In genomic region chr3:127616836-127617605, GRCh38 we compare ENCODE assay signal across 30 cellular contexts.
"Had no signal": no experiment of that assay in that cellular context is flagged by ENCODE, and none has a peak within 500 bp of the region (broad histone marks: within the 10 kb centered on the region; RNA-seq: fewer than 3 reads in every experiment).

No MANE protein-coding gene starts in this region.

- H3K9me3 Mint-ChIP-seq: activated CD4-positive, alpha-beta memory T cell treated with anti-CD3 and anti-CD28 coated beads for 36 hours; activated naive CD4-positive, alpha-beta T cell treated with anti-CD3 and anti-CD28 coated beads, Interleukin-2, amount 50 U/mL, for 24 hours; activated naive CD8-positive, alpha-beta T cell treated with anti-CD3 and anti-CD28 coated beads, Interleukin-2, amount 10 ng/mL, durations not matched to agents 7 days and 5 days; activated T-cell treated with anti-CD3 and anti-CD28 coated beads, Interleukin-2, amount 50 U/mL, for 4 hours; activated T-helper 17 cell treated with anti-CD3 and anti-CD28 coated beads, Interleukin-2, amount 50 U/mL, for 72 hours; brain; WTC11 had no signal

- DNase-seq: activated CD4-positive, alpha-beta memory T cell treated with anti-CD3 and anti-CD28 coated beads for 36 hours; activated CD4-positive, alpha-beta T cell treated with anti-CD3 and anti-CD28 coated beads for 1 hour; activated CD4-positive, alpha-beta T cell treated with anti-CD3 and anti-CD28 coated beads for 4 hours; activated CD4-positive, alpha-beta T cell treated with anti-CD3 and anti-CD28 coated beads, Interleukin-2, amount 50 U/mL, for 1 hour; activated CD8-positive, alpha-beta memory T cell treated with anti-CD3 and anti-CD28 coated beads for 24 hours; activated effector memory CD4-positive, alpha-beta T cell treated with Interleukin-2 at 50 U/mL for 16 hours; activated gamma-delta T cell treated with Interleukin-2 at 50 U/mL for 16 hours; activated naive CD4-positive, alpha-beta T cell treated with Interleukin-2 at 50 U/mL for 16 hours; activated naive CD8-positive, alpha-beta T cell treated with anti-CD3 and anti-CD28 coated beads, Interleukin-2, amount 10 ng/mL, durations not matched to agents 7 days and 5 days; activated T-cell treated with anti-CD3 and anti-CD28 coated beads, Interleukin-2, amount 50 U/mL, for 4 hours; central memory CD4-positive, alpha-beta T cell; cerebellar nuclear complex; colonic mucosa; effector CD8-positive, alpha-beta T cell; esophagus squamous epithelium; foreskin melanocyte; T-helper 1 cell; T-helper 2 cell had no signal

- H3K27me3 Mint-ChIP-seq: activated CD4-positive, alpha-beta memory T cell treated with anti-CD3 and anti-CD28 coated beads for 36 hours; activated naive CD4-positive, alpha-beta T cell treated with anti-CD3 and anti-CD28 coated beads, Interleukin-2, amount 50 U/mL, for 24 hours; activated naive CD8-positive, alpha-beta T cell treated with anti-CD3 and anti-CD28 coated beads, Interleukin-2, amount 10 ng/mL, durations not matched to agents 7 days and 5 days; activated T-helper 17 cell treated with anti-CD3 and anti-CD28 coated beads, Interleukin-2, amount 50 U/mL, for 72 hours; brain had no signal

- H3K27ac Mint-ChIP-seq: activated CD4-positive, alpha-beta memory T cell treated with anti-CD3 and anti-CD28 coated beads for 36 hours; activated naive CD4-positive, alpha-beta T cell treated with anti-CD3 and anti-CD28 coated beads, Interleukin-2, amount 50 U/mL, for 24 hours; activated T-helper 17 cell treated with anti-CD3 and anti-CD28 coated beads, Interleukin-2, amount 50 U/mL, for 72 hours; WTC11 had no signal

- H3K4me3 Mint-ChIP-seq: activated CD4-positive, alpha-beta memory T cell treated with anti-CD3 and anti-CD28 coated beads for 36 hours; activated naive CD4-positive, alpha-beta T cell treated with anti-CD3 and anti-CD28 coated beads, Interleukin-2, amount 50 U/mL, for 24 hours; activated naive CD8-positive, alpha-beta T cell treated with anti-CD3 and anti-CD28 coated beads, Interleukin-2, amount 10 ng/mL, durations not matched to agents 7 days and 5 days; activated T-cell treated with anti-CD3 and anti-CD28 coated beads, Interleukin-2, amount 50 U/mL, for 4 hours; activated T-helper 17 cell treated with anti-CD3 and anti-CD28 coated beads, Interleukin-2, amount 50 U/mL, for 72 hours; brain; WTC11 had no signal

- H3K4me1 Mint-ChIP-seq: activated naive CD4-positive, alpha-beta T cell treated with anti-CD3 and anti-CD28 coated beads, Interleukin-2, amount 50 U/mL, for 24 hours; WTC11 had no signal

- FAIRE-seq: endometrium, endothelial cell of umbilical vein had no signal

- H3K27ac ChIP-seq: ascending aorta, breast epithelium, cardiac muscle cell, colonic mucosa, epithelial cell of prostate, esophagus squamous epithelium, gastroesophageal sphincter, VCaP had no signal

- H3K4me1 ChIP-seq: breast epithelium, colonic mucosa, esophagus squamous epithelium, gastroesophageal sphincter had no signal

- H3K27me3 ChIP-seq: ascending aorta, breast epithelium, cardiac muscle cell, colonic mucosa, esophagus squamous epithelium, gastroesophageal sphincter had no signal

- H3K4me3 ChIP-seq: ascending aorta, breast epithelium, cardiac muscle cell, colonic mucosa, esophagus squamous epithelium, gastroesophageal sphincter had no signal

- H3K36me3 ChIP-seq: breast epithelium, colonic mucosa had no signal

- H3K9me3 ChIP-seq: ascending aorta, breast epithelium, colonic mucosa, esophagus squamous epithelium, gastroesophageal sphincter had no signal

- ATAC-seq: activated T-cell treated with anti-CD3 and anti-CD28 coated beads, Interleukin-2, amount 50 U/mL, for 4 hours; activated T-helper 17 cell treated with anti-CD3 and anti-CD28 coated beads, Interleukin-2, amount 50 U/mL, for 72 hours; gastroesophageal sphincter; WTC11 had no signal
